8 cellular contexts compared by ENCODE assay signal in genomic region chr17:2050871-2051387, GRCh38. TPM values are rescaled to one million over a fixed set of nuclear protein-coding genes. Genes with fewer than 3 reads are reported as not detected.
A peak's percentile ranks its signal among the peaks of the same experiment; 100 is the strongest.
DNase-seq lines count a peak whose midpoint lies in the region; ATAC-seq and TF ChIP-seq lines count a peak whose summit lies in the region.

No MANE protein-coding gene starts in this region.

- H3K4me1 ChIP-seq in right cardiac atrium (ENCODE audit: control insufficient read depth, insufficient read depth, low read length) (peaks cover 2% of the 10 kb centered on the region), thymus (ENCODE audit: control insufficient read depth, insufficient read depth, low read length) (peaks cover 37% of the 10 kb centered on the region)

- H3K9me3 Mint-ChIP-seq in activated T-cell treated with anti-CD3 and anti-CD28 coated beads, Interleukin-2, amount 50 U/mL, for 24 hours: no peaks in the 10 kb centered on the region
- H3K9me3 Mint-ChIP-seq in activated T-cell treated with anti-CD3 and anti-CD28 coated beads, Interleukin-2, amount 50 U/mL, for 4 hours: no peaks in the 10 kb centered on the region

- peaks cover 33% of the 10 kb centered on the region for H3K4me1 Mint-ChIP-seq in activated T-cell treated with anti-CD3 and anti-CD28 coated beads, Interleukin-2, amount 50 U/mL, for 24 hours (ENCODE audit: low read depth)
- H3K4me1 Mint-ChIP-seq in activated T-cell treated with anti-CD3 and anti-CD28 coated beads, Interleukin-2, amount 50 U/mL, for 4 hours (ENCODE audit: low read depth): peaks cover 28% of the 10 kb centered on the region

- no peaks in the 10 kb centered on the region for H3K36me3 Mint-ChIP-seq in activated T-cell treated with anti-CD3 and anti-CD28 coated beads, Interleukin-2, amount 50 U/mL, for 24 hours (ENCODE audit: low read depth)
- no peaks in the 10 kb centered on the region for H3K36me3 Mint-ChIP-seq in activated T-cell treated with anti-CD3 and anti-CD28 coated beads, Interleukin-2, amount 50 U/mL, for 4 hours (ENCODE audit: insufficient read depth)

- DNase-seq in activated T-cell treated with anti-CD3 and anti-CD28 coated beads, Interleukin-2, amount 50 U/mL, for 24 hours: no peak
- DNase-seq in activated T-cell treated with anti-CD3 and anti-CD28 coated beads, Interleukin-2, amount 50 U/mL, for 4 hours: no peak
- DNase-seq in right cardiac atrium (peak; percentile 62 to 71 (median 70)), epidermal melanocyte (ENCODE audit: insufficient read length, low spot score) (no peak)

- H3K4me3 Mint-ChIP-seq in activated T-cell treated with anti-CD3 and anti-CD28 coated beads, Interleukin-2, amount 50 U/mL, for 24 hours: peak overlapping the region; percentile 50
- no peak overlapping the region for H3K4me3 Mint-ChIP-seq in activated T-cell treated with anti-CD3 and anti-CD28 coated beads, Interleukin-2, amount 50 U/mL, for 4 hours

- intact Hi-C loops in right cardiac atrium (cut with DNase I): no loop called here

- ATAC-seq in activated T-cell treated with anti-CD3 and anti-CD28 coated beads, Interleukin-2, amount 50 U/mL, for 4 hours: no peak
- peak in 1 of 2 donors; percentile 1 for ATAC-seq in right cardiac atrium
- no peak for ATAC-seq in HG03457 (IDR thresholded peaks at IDR 0.05; ENCODE audit: unreplicated experiment)
- no peak for ATAC-seq in HG02981 (IDR thresholded peaks at IDR 0.05; ENCODE audit: unreplicated experiment)

- H3K27ac ChIP-seq in right cardiac atrium (ENCODE audit: low read length) (no peak overlapping the region), thymus (ENCODE audit: low read depth) (peak overlapping the region; percentile 4)

- TF ChIP-seq CTCF in WI38 (IDR thresholded peaks at IDR 0.05; ENCODE audit: low read depth, low read length): no peak

- H3K27me3 ChIP-seq in right cardiac atrium (ENCODE audit: control insufficient read depth, insufficient read depth): no peaks in the 10 kb centered on the region
- peaks cover 68% of the 10 kb centered on the region for H3K27me3 ChIP-seq in thymus (ENCODE audit: control insufficient read depth, insufficient read depth)

- H3K27ac Mint-ChIP-seq in activated T-cell treated with anti-CD3 and anti-CD28 coated beads, Interleukin-2, amount 50 U/mL, for 24 hours: no peak overlapping the region

- WGBS in right cardiac atrium: 1% methylated on average over 69 of the region's 69 CpGs
- 2% methylated on average over 69 of the region's 69 CpGs for WGBS in thymus

- peak overlapping the region; percentile 43 for H3K4me3 ChIP-seq in WI38 (ENCODE audit: low read depth, low read length)
- H3K4me3 ChIP-seq in right cardiac atrium (ENCODE audit: low read length): peak overlapping the region; percentile 68
- peak overlapping the region; percentile 67 for H3K4me3 ChIP-seq in thymus (ENCODE audit: low read length)

- H3K27me3 Mint-ChIP-seq in activated T-cell treated with anti-CD3 and anti-CD28 coated beads, Interleukin-2, amount 50 U/mL, for 24 hours: peaks cover 17% of the 10 kb centered on the region
- H3K27me3 Mint-ChIP-seq in activated T-cell treated with anti-CD3 and anti-CD28 coated beads, Interleukin-2, amount 50 U/mL, for 4 hours (ENCODE audit: low read depth): peaks cover 5% of the 10 kb centered on the region

- no peaks in the 10 kb centered on the region for H3K36me3 ChIP-seq in thymus (ENCODE audit: control insufficient read depth, insufficient read depth)

- H3K9me3 ChIP-seq in right cardiac atrium (ENCODE audit: control insufficient read depth, low read length) (no peaks in the 10 kb centered on the region), thymus (ENCODE audit: control insufficient read depth) (no peaks in the 10 kb centered on the region)

RNA-seq across cellular contexts. Expression of gene HIC1, which starts 4.0 kb away (rescaled TPM):
- total RNA-seq in activated T-cell treated with anti-CD3 and anti-CD28 coated beads, Interleukin-2, amount 50 U/mL, for 4 hours: 10 to 100 TPM; 18.9 to 60.9 (median 31.5) TPM
- total RNA-seq in right cardiac atrium: 10 to 100 TPM; 16.9 to 33.0 (median 24.7) TPM
- polyA plus RNA-seq in right cardiac atrium (10.3 TPM), thymus (4.2 TPM)

RNA-seq across cellular contexts. Expression of gene OVCA2, which starts 9.1 kb away (rescaled TPM):
- total RNA-seq in activated T-cell treated with anti-CD3 and anti-CD28 coated beads, Interleukin-2, amount 50 U/mL, for 4 hours: 10 to 100 TPM; 67.7 to 74.4 (median 70.7) TPM
- 10 to 100 TPM; 15.3 to 29.4 (median 20.5) TPM for total RNA-seq in right cardiac atrium
- polyA plus RNA-seq in right cardiac atrium (35.6 TPM), thymus (81.8 TPM)

RNA-seq across cellular contexts. Expression of gene DPH1, which starts 21.0 kb away (rescaled TPM):
- total RNA-seq in activated T-cell treated with anti-CD3 and anti-CD28 coated beads, Interleukin-2, amount 50 U/mL, for 4 hours: 10 to 100 TPM; 56.6 to 59.9 (median 58.5) TPM
- total RNA-seq in right cardiac atrium: 10 to 100 TPM; 24.7 to 30.7 (median 27.5) TPM
- polyA plus RNA-seq in right cardiac atrium (20.5 TPM), thymus (26.4 TPM)

RNA-seq across cellular contexts. Expression of gene RTN4RL1, which starts 25.8 kb away (rescaled TPM):
- 1 to 10 TPM; 1.0 to 2.5 (median 2.0) TPM for total RNA-seq in activated T-cell treated with anti-CD3 and anti-CD28 coated beads, Interleukin-2, amount 50 U/mL, for 4 hours
- 1 to 10 TPM; 3.9 to 5.7 (median 4.2) TPM for total RNA-seq in right cardiac atrium
- 5.4 TPM for polyA plus RNA-seq in right cardiac atrium
- 0.68 TPM for polyA plus RNA-seq in thymus

Comparison
In these comparisons a context has a peak if more than half of its experiments do, and no peak if none do; other contexts are left out.
1. DNase-seq: peak in right cardiac atrium (3 of 3); none in activated T-cell treated with anti-CD3 and anti-CD28 coated beads, Interleukin-2, amount 50 U/mL, for 24 hours (single experiment), activated T-cell treated with anti-CD3 and anti-CD28 coated beads, Interleukin-2, amount 50 U/mL, for 4 hours (single experiment) and epidermal melanocyte (single experiment).
2. Peak in every context shown above with its lines, with median percentiles within 50 percentile points of each other: H3K4me3 ChIP-seq.